Comparison of ENCODE assay signal across 2 cellular contexts in genomic region chr2:8639122-8639635, GRCh38.
TF ChIP-seq lines count a peak whose summit lies in the region.

No MANE protein-coding gene starts in this region.

TF ChIP-seq in A549, 52 proteins besides CTCF, POLR2A, EP300 and RAD21 (continued from another document):
- TF ChIP-seq CHD2 (IDR thresholded peaks at IDR 0.05; ENCODE audit: low read length, partially characterized antibody) = no peak
- no peak for TF ChIP-seq USF2 (IDR thresholded peaks at IDR 0.05)
- no peak for TF ChIP-seq BHLHE40 (IDR thresholded peaks at IDR 0.05; ENCODE audit: low read depth, low read length)
- no peak for TF ChIP-seq PHF8 (IDR thresholded peaks at IDR 0.05; ENCODE audit: borderline replicate concordance, low read depth)

TF ChIP-seq in HepG2, 621 proteins besides CTCF, POLR2A, EP300 and RAD21 (continued from another document):
- TF ChIP-seq DZIP1 (CRISPR knock-in tag; IDR thresholded peaks at IDR 0.05) = no peak
- no peak for TF ChIP-seq BRD4 (CRISPR knock-in tag; IDR thresholded peaks at IDR 0.05)
- no peak for TF ChIP-seq ATF4 (CRISPR knock-in tag; IDR thresholded peaks at IDR 0.05)
- TF ChIP-seq ATF5 (CRISPR knock-in tag; IDR thresholded peaks at IDR 0.05; ENCODE audit: low read depth) = no peak
- no peak for TF ChIP-seq ATF6 (CRISPR knock-in tag; conservative IDR thresholded peaks at IDR 0.05)
- TF ChIP-seq RNF2 (conservative IDR thresholded peaks at IDR 0.05; ENCODE audit: low read depth) = no peak
